Comparison of ENCODE assay signal across 15 cellular contexts in genomic region chr3:127745656-127746399, GRCh38.
DNase-seq lines count a peak whose midpoint lies in the region; ATAC-seq and TF ChIP-seq lines count a peak whose summit lies in the region.
"Had no signal": no experiment of that assay in that cellular context is flagged by ENCODE, and none has a peak within 500 bp of the region (broad histone marks: within the 10 kb centered on the region; RNA-seq: fewer than 3 reads in every experiment).

No MANE protein-coding gene starts in this region.

- H3K27me3 ChIP-seq in tibial nerve: no peaks in the 10 kb centered on the region

- H3K27ac ChIP-seq in coronary artery (peak overlapping the region; percentile 68 to 91), tibial nerve (peak overlapping the region in 3 of 4 donors; percentile 31 to 83 (median 73))

- DNase-seq in NCI-H524 treated with DMSO at 0.1 percent for 48 hours (lab: John Stamatoyannopoulos, UW) (peak; percentile 81), coronary artery (ENCODE audit: low spot score) (no peak), myocyte (ENCODE audit: low read depth) (peak; percentile 82), tibial nerve (ENCODE audit: low spot score in 2 of 2) (no peak), superior temporal gyrus (ENCODE audit: extremely low spot score) (no peak)
- DNase-seq: activated CD4-positive, alpha-beta T cell treated with anti-CD3 and anti-CD28 coated beads, Interleukin-2, amount 50 U/mL, for 4 hours; activated T-cell treated with anti-CD3 and anti-CD28 coated beads, Interleukin-2, amount 50 U/mL, for 4 hours; effector CD8-positive, alpha-beta T cell; naive B cell; NCI-H187 treated with DMSO at 0.1 percent for 48 hours; OCI-M1; stimulated activated CD4-positive, alpha-beta T cell treated with anti-CD3 and anti-CD28 coated beads, Interleukin-15, amount 100 ng/mL, for 24 hours; SW 1271 had no signal

- TF ChIP-seq POLR2A in tibial nerve (IDR thresholded peaks at IDR 0.05): no peak

- WGBS in tibial nerve, 2 donors: 81 to 89% methylated on average over 11 of the region's 11 CpGs

- no peak for TF ChIP-seq EP300 in tibial nerve (IDR thresholded peaks at IDR 0.05)

- H3K4me3 ChIP-seq in coronary artery: no peak overlapping the region
- H3K4me3 ChIP-seq in tibial nerve: no peak overlapping the region

- no peaks in the 10 kb centered on the region for H3K9me3 ChIP-seq in tibial nerve

- peaks cover 0 to 82% (median 35%) of the 10 kb centered on the region in 4 donors for H3K4me1 ChIP-seq in tibial nerve

- H3K36me3 ChIP-seq in tibial nerve: no peaks in the 10 kb centered on the region

- ATAC-seq in GM19455 (IDR thresholded peaks at IDR 0.05; ENCODE audit: unreplicated experiment): no peak
- no peak for ATAC-seq in HG03097 (IDR thresholded peaks at IDR 0.05; ENCODE audit: low FRiP score, unreplicated experiment)
- ATAC-seq: activated T-cell treated with anti-CD3 and anti-CD28 coated beads, Interleukin-2, amount 50 U/mL, for 4 hours had no signal

- TF ChIP-seq CTCF in coronary artery (IDR thresholded peaks at IDR 0.05) (no peak), tibial nerve (IDR thresholded peaks at IDR 0.05) (no peak)

Comparison
In these comparisons a context has a peak if more than half of its experiments do, and no peak if none do; other contexts are left out.
1. DNase-seq: peak in NCI-H524 treated with DMSO at 0.1 percent for 48 hours (single experiment) and myocyte (single experiment); none in coronary artery (single experiment), tibial nerve (0 of 2) and superior temporal gyrus (single experiment).